ENCODE assay signal across 16 cellular contexts in genomic region chr13:41200126-41200525, GRCh38. TPM values are rescaled to one million over a fixed set of nuclear protein-coding genes. Genes with fewer than 3 reads are reported as not detected.
A peak's percentile ranks its signal among the peaks of the same experiment; 100 is the strongest.
DNase-seq lines count a peak whose midpoint lies in the region; ATAC-seq and TF ChIP-seq lines count a peak whose summit lies in the region.
"Had no signal": no experiment of that assay in that cellular context is flagged by ENCODE, and none has a peak within 500 bp of the region (broad histone marks: within the 10 kb centered on the region; RNA-seq: fewer than 3 reads in every experiment).

No MANE protein-coding gene starts in this region.

- peaks cover 71% of the 10 kb centered on the region for H3K4me1 ChIP-seq in DOHH2 (ENCODE audit: control insufficient read depth, low read length)
- peaks cover 18% of the 10 kb centered on the region for H3K4me1 ChIP-seq in OCI-LY7 (ENCODE audit: insufficient read depth, low read length, poor library complexity, severe bottlenecking)
- no peaks in the 10 kb centered on the region for H3K4me1 ChIP-seq in SJCRH30

- ATAC-seq in HG03432 (IDR thresholded peaks at IDR 0.05; ENCODE audit: unreplicated experiment): no peak

- POLR2A ChIA-PET in OCI-LY7 (lab: Charles Lee): interaction anchor here (0.5 kb wide), 1 partner anchor 9 kb away, joined by 3 read pairs; no protein-coding TSS in a partner anchor

- DNase-seq in AG08395 (ENCODE audit: low spot score) (peak; percentile 24), OCI-LY7 (ENCODE audit: low spot score) (no peak), foreskin fibroblast (peak in 1 of 2 donors; percentile 65), NCI-H2171 (lab: John Stamatoyannopoulos, UW) (no peak), SJCRH30 (no peak), NCI-H524 treated with DMSO at 0.1 percent for 48 hours (lab: John Stamatoyannopoulos, UW) (no peak)
- DNase-seq: Calu3; CD4-positive, alpha-beta memory T cell; H9; NCI-H1436; NCI-H2029 treated with DMSO at 0.1 percent for 48 hours; NCI-H510A treated with DMSO at 0.1 percent for 48 hours; SHP77 treated with DMSO at 0.1 percent for 48 hours had no signal

- intact Hi-C loops in OCI-LY7 (cut with micrococcal nuclease; ENCODE audit: unreplicated experiment): no loop called here

- peaks cover 12% of the 10 kb centered on the region for H3F3A ChIP-seq in DOHH2 (ENCODE audit: control insufficient read depth, insufficient read depth)

- H3K27ac ChIP-seq in DOHH2 (ENCODE audit: low read depth, low read length) (peak overlapping the region; percentile 87), OCI-LY7 (ENCODE audit: low read depth, low read length, poor library complexity, severe bottlenecking) (no peak overlapping the region), SJCRH30 (no peak overlapping the region)
- H3K27ac ChIP-seq: 22Rv1 had no signal

- CTCF ChIA-PET in OCI-LY7 (lab: Charles Lee; ENCODE audit: unreplicated experiment): no interaction called here

- no peaks in the 10 kb centered on the region for H4K20me1 ChIP-seq in DOHH2 (ENCODE audit: control insufficient read depth, insufficient read depth, low read depth, low read length)
- no peaks in the 10 kb centered on the region for H4K20me1 ChIP-seq in OCI-LY7 (ENCODE audit: insufficient read depth, low read length)

- no peaks in the 10 kb centered on the region for H3K27me3 ChIP-seq in DOHH2 (ENCODE audit: control insufficient read depth, low read length)
- H3K27me3 ChIP-seq in SJCRH30: no peaks in the 10 kb centered on the region

- H3K36me3 ChIP-seq in DOHH2 (ENCODE audit: control insufficient read depth, low read length) (no peaks in the 10 kb centered on the region; the same call in 1 of the 2 replicates), OCI-LY7 (ENCODE audit: insufficient read depth, low read length) (no peaks in the 10 kb centered on the region), SJCRH30 (no peaks in the 10 kb centered on the region)

- H3K4me3 ChIP-seq in DOHH2 (ENCODE audit: low read length): peak overlapping the region; percentile 52
- H3K4me3 ChIP-seq in OCI-LY7 (ENCODE audit: low read depth, low read length, poor library complexity, severe bottlenecking): peak overlapping the region; percentile 22
- no peak overlapping the region for H3K4me3 ChIP-seq in foreskin fibroblast (ENCODE audit: low read depth in 1 of 2, low read length in 2 of 2)
- no peak overlapping the region for H3K4me3 ChIP-seq in SJCRH30

- no peak overlapping the region for H2AFZ ChIP-seq in OCI-LY7 (ENCODE audit: low read length)

- H3K79me2 ChIP-seq in DOHH2 (ENCODE audit: control insufficient read depth, low read length) (no peaks in the 10 kb centered on the region), OCI-LY7 (ENCODE audit: insufficient read depth, low read depth, low read length) (no peaks in the 10 kb centered on the region)

- TF ChIP-seq CTCF in DOHH2 (IDR thresholded peaks at IDR 0.05; ENCODE audit: low read depth, low read length, poor library complexity, severe bottlenecking): no peak
- TF ChIP-seq CTCF in OCI-LY7 (conservative IDR thresholded peaks at IDR 0.05; ENCODE audit: low read length): 0 out of 2 replicates have a peak, but pooled peaks have one; percentile 23
- TF ChIP-seq CTCF in foreskin fibroblast (IDR thresholded peaks at IDR 0.05; ENCODE audit: low read depth, low read length): peak; percentile 23

- BruUV-seq in OCI-LY7 (replicated peaks; lab: Mats Ljungman, UMichigan): no TSS peak

- H3K9me2 ChIP-seq in DOHH2 (replicated peaks; ENCODE audit: control insufficient read depth, low read length): no peaks in the 10 kb centered on the region
- no peaks in the 10 kb centered on the region for H3K9me2 ChIP-seq in OCI-LY7 (ENCODE audit: insufficient read depth, low read length)

- peak overlapping the region; percentile 67 for H3K4me2 ChIP-seq in DOHH2 (ENCODE audit: low read length)
- H3K4me2 ChIP-seq in OCI-LY7 (ENCODE audit: low read length): peak overlapping the region; percentile 59

- H3K9me3 ChIP-seq in DOHH2 (ENCODE audit: control insufficient read depth, insufficient read depth, low read length) (peaks cover 18% of the 10 kb centered on the region; the same call in 1 of the 2 replicates), OCI-LY7 (ENCODE audit: low read length) (no peaks in the 10 kb centered on the region; the same call in 1 of the 2 replicates), SJCRH30 (replicated peaks) (0 out of 2 replicates have a peak, but pooled peaks cover 2% of the 10 kb centered on the region)

RNA-seq across cellular contexts. Expression of gene KBTBD7, which starts 5.8 kb away (rescaled TPM):
- 4.8 and 6.5 TPM in 2 replicates for total RNA-seq in OCI-LY7 (2014; rRNA removed; shearing (Covaris generic))
- 3.1 TPM in 2 replicates for total RNA-seq in OCI-LY7 (2022)
- total RNA-seq in SJCRH30 (2014; rRNA removed; shearing (Covaris generic)): 13.8 and 14.7 TPM in 2 replicates

Comparison
In these comparisons a context has a peak if more than half of its experiments do, and no peak if none do; other contexts are left out.
1. H3K4me3 ChIP-seq: peak in DOHH2 (single experiment) and OCI-LY7 (single experiment); none in foreskin fibroblast (0 of 2) and SJCRH30 (single experiment).